Comparison of ENCODE assay signal across 1 cellular context in genomic region chr10:72335394-72336258, GRCh38.
TF ChIP-seq lines count a peak whose summit lies in the region.

No MANE protein-coding gene starts in this region.

TF ChIP-seq in SK-N-SH treated with all-trans-retinoic acid at 6 μM for 48 hours, 23 proteins besides CTCF, POLR2A, EP300 and RAD21 (continued from another document):
- TF ChIP-seq POU6F1 (CRISPR knock-in tag; IDR thresholded peaks at IDR 0.05; ENCODE audit: borderline replicate concordance, low read depth): no peak
- no peak for TF ChIP-seq ZNF8 (CRISPR knock-in tag; IDR thresholded peaks at IDR 0.05)
- no peak for TF ChIP-seq TOX (CRISPR knock-in tag; IDR thresholded peaks at IDR 0.05; ENCODE audit: borderline replicate concordance)
- peak; percentile 19; the same call in 1 of the 2 replicates for TF ChIP-seq TSHZ2 (CRISPR knock-in tag; IDR thresholded peaks at IDR 0.05)
- TF ChIP-seq ZFP3 (CRISPR knock-in tag; IDR thresholded peaks at IDR 0.05): peak; percentile 48; the same call in 1 of the 2 replicates
- TF ChIP-seq CSDC2 (CRISPR knock-in tag; IDR thresholded peaks at IDR 0.05): 0 out of 2 replicates have a peak, but pooled peaks have one; percentile 4
- TF ChIP-seq, protein P1, sequence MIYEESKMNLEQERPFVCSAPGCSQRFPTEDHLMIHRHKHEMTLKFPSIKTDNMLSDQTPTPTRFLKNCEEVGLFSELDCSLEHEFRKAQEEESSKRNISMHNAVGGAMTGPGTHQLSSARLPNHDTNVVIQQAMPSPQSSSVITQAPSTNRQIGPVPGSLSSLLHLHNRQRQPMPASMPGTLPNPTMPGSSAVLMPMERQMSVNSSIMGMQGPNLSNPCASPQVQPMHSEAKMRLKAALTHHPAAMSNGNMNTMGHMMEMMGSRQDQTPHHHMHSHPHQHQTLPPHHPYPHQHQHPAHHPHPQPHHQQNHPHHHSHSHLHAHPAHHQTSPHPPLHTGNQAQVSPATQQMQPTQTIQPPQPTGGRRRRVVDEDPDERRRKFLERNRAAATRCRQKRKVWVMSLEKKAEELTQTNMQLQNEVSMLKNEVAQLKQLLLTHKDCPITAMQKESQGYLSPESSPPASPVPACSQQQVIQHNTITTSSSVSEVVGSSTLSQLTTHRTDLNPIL (CRISPR knock-in tag; IDR thresholded peaks at IDR 0.05; ENCODE audit: low read depth): no peak
